31 cellular contexts compared by ENCODE assay signal in genomic region chr2:189127756-189128155, GRCh38. TPM values are rescaled to one million over a fixed set of nuclear protein-coding genes. Genes with fewer than 3 reads are reported as not detected.
DNase-seq lines count a peak whose midpoint lies in the region; ATAC-seq, FAIRE-seq and TF ChIP-seq lines count a peak whose summit lies in the region.
"Had no signal": no experiment of that assay in that cellular context is flagged by ENCODE, and none has a peak within 500 bp of the region (broad histone marks: within the 10 kb centered on the region; RNA-seq: fewer than 3 reads in every experiment).

No MANE protein-coding gene starts in this region.

- H2AFZ ChIP-seq in IMR-90 (replicated peaks; ENCODE audit: low read length, poor library complexity): no peak overlapping the region

- H4K20me1 ChIP-seq in IMR-90 (ENCODE audit: insufficient read depth, low read length): peaks cover 3% of the 10 kb centered on the region; the same call in 1 of the 2 replicates

- H3K18ac ChIP-seq in IMR-90 (ENCODE audit: low read depth, low read length): no peak overlapping the region; the same call in 1 of the 2 replicates

- no peak overlapping the region for H2AK9ac ChIP-seq in IMR-90 (replicated peaks; ENCODE audit: low read depth, low read length, poor library complexity)

- peak overlapping the region; percentile 43; the same call in 1 of the 2 replicates for H3K4me2 ChIP-seq in IMR-90 (ENCODE audit: low read depth, low read length)

- H3K4me1 Mint-ChIP-seq in chondrocyte (ENCODE audit: low read depth): peaks cover 86% of the 10 kb centered on the region
- no peaks in the 10 kb centered on the region for H3K4me1 Mint-ChIP-seq in effector memory CD8-positive, alpha-beta T cell (ENCODE audit: low read depth in 2 of 2)
- H3K4me1 Mint-ChIP-seq: activated CD4-positive, alpha-beta T cell treated with anti-CD3 and anti-CD28 coated beads for 36 hours; activated naive CD8-positive, alpha-beta T cell treated with anti-CD3 and anti-CD28 coated beads, Interleukin-2, amount 10 ng/mL, durations not matched to agents 7 days and 5 days; B cell; immature natural killer cell; memory B cell had no signal

- in situ Hi-C loops in IMR-90 (cut with MboI; ENCODE audit: low sequenced_read_pairs): no loop called here

- H3K9ac ChIP-seq in IMR-90 (ENCODE audit: low read depth, low read length): no peak overlapping the region

- H3K27ac ChIP-seq in IMR-90 (ENCODE audit: insufficient read depth, low read length) (no peak overlapping the region), psoas muscle (no peak overlapping the region)
- H3K27ac ChIP-seq: gastroesophageal sphincter had no signal

- no peak overlapping the region; the same call in 1 of the 2 replicates for H4K5ac ChIP-seq in IMR-90 (ENCODE audit: low read depth, low read length)

- intact Hi-C loops in IMR-90 (cut with micrococcal nuclease) (no loop called here), psoas muscle (cut with DNase I) (no loop called here)

- dilution Hi-C loops in IMR-90 (cut with HindIII; ENCODE audit: low sequenced_read_pairs, unreplicated experiment): no loop called here

- H2BK5ac ChIP-seq in IMR-90 (ENCODE audit: low read depth, low read length, poor library complexity, severe bottlenecking): peak overlapping the region; percentile 55

- no peak overlapping the region; the same call in 1 of the 2 replicates for H3K56ac ChIP-seq in IMR-90 (ENCODE audit: extremely low read depth, insufficient read depth, low read length)

- BruUV-seq in IMR-90 (replicated peaks; lab: Mats Ljungman, UMichigan): no TSS peak

- DNase-seq in IMR-90 (no peak), NCI-H2227 treated with DMSO at 0.1 percent for 48 hours (lab: John Stamatoyannopoulos, UW) (peak; percentile 94), chondrocyte (ENCODE audit: low spot score) (no peak), AG08396 (ENCODE audit: low spot score) (no peak), psoas muscle (no peak)
- no peak for DNase-seq in effector memory CD8-positive, alpha-beta T cell
- DNase-seq: activated CD4-positive, alpha-beta T cell treated with anti-CD3 and anti-CD28 coated beads for 36 hours; activated CD8-positive, alpha-beta T cell treated with anti-CD3 and anti-CD28 coated beads, Interleukin-2, amount 10 ng/mL, durations not matched to agents 7 days and 5 days; activated effector memory CD4-positive, alpha-beta T cell treated with anti-CD3 and anti-CD28 coated beads, Interleukin-2, amount 50 U/mL, for 16 hours; activated naive CD8-positive, alpha-beta T cell treated with anti-CD3 and anti-CD28 coated beads, Interleukin-2, amount 10 ng/mL, durations not matched to agents 7 days and 5 days; activated T-cell treated with anti-CD3 and anti-CD28 coated beads for 4 hours; CD8-positive, alpha-beta T cell; central memory CD4-positive, alpha-beta T cell; dermis blood vessel endothelial cell; H9; hippocampal formation; immature natural killer cell; MG63; NCI-H1436; NCI-H2171; NCI-H524 treated with DMSO at 0.1 percent for 48 hours; RPMI8226; trophoblast cell had no signal

- H4K8ac ChIP-seq in IMR-90 (ENCODE audit: low read depth in 2 of 2, low read length in 2 of 2): peak overlapping the region in 1 of 2 experiments; percentile 66; a peak in 2 of 4 replicates

- TF ChIP-seq RAD21 in IMR-90 (IDR thresholded peaks at IDR 0.05; ENCODE audit: low read length): no peak

- H3K23ac ChIP-seq in IMR-90 (ENCODE audit: low read depth, low read length): peak overlapping the region; percentile 74; the same call in 1 of the 2 replicates

- H2AK5ac ChIP-seq in IMR-90 (ENCODE audit: low read depth, low read length): peak overlapping the region; percentile 49; the same call in 1 of the 2 replicates

- H2BK15ac ChIP-seq in IMR-90 (ENCODE audit: low read depth, low read length): 0 out of 3 replicates have a peak overlapping the region, but pooled peaks have one; percentile 7

- H3K4me3 Mint-ChIP-seq in chondrocyte (ENCODE audit: unreplicated experiment): no peak overlapping the region
- H3K4me3 Mint-ChIP-seq in effector memory CD8-positive, alpha-beta T cell: no peak overlapping the region
- H3K4me3 Mint-ChIP-seq: activated CD4-positive, alpha-beta T cell treated with anti-CD3 and anti-CD28 coated beads for 36 hours; activated CD8-positive, alpha-beta T cell treated with anti-CD3 and anti-CD28 coated beads, Interleukin-2, amount 10 ng/mL, durations not matched to agents 7 days and 5 days; activated naive CD8-positive, alpha-beta T cell treated with anti-CD3 and anti-CD28 coated beads, Interleukin-2, amount 10 ng/mL, durations not matched to agents 7 days and 5 days; B cell; CD8-positive, alpha-beta T cell; H9; immature natural killer cell; memory B cell had no signal

- H3K79me1 ChIP-seq in IMR-90 (ENCODE audit: low read depth in 1 of 2, low read length in 2 of 2): peaks cover 0 to 43% of the 10 kb centered on the region in 2 experiments; a peak in 2 of 4 replicates

- peak overlapping the region; percentile 74 for H3K27ac Mint-ChIP-seq in chondrocyte (ENCODE audit: unreplicated experiment)
- no peak overlapping the region for H3K27ac Mint-ChIP-seq in effector memory CD8-positive, alpha-beta T cell
- H3K27ac Mint-ChIP-seq: activated CD4-positive, alpha-beta T cell treated with anti-CD3 and anti-CD28 coated beads for 36 hours; activated CD8-positive, alpha-beta T cell treated with anti-CD3 and anti-CD28 coated beads, Interleukin-2, amount 10 ng/mL, durations not matched to agents 7 days and 5 days; activated naive CD8-positive, alpha-beta T cell treated with anti-CD3 and anti-CD28 coated beads, Interleukin-2, amount 10 ng/mL, durations not matched to agents 7 days and 5 days; B cell; CD8-positive, alpha-beta T cell; H9; immature natural killer cell; memory B cell had no signal

- H4K91ac ChIP-seq in IMR-90 (ENCODE audit: insufficient read depth, low read depth, low read length): no peak overlapping the region

- H3K4ac ChIP-seq in IMR-90 (ENCODE audit: low read depth, low read length): peak overlapping the region; percentile 52; the same call in 1 of the 2 replicates

- H3K36me3 ChIP-seq in IMR-90 (ENCODE audit: control insufficient read depth, insufficient read depth, low read length) (peaks cover 5% of the 10 kb centered on the region; the same call in 1 of the 2 replicates), psoas muscle (ENCODE audit: insufficient read depth in 1 of 2, low read depth in 1 of 2) (no peaks in the 10 kb centered on the region)
- H3K36me3 ChIP-seq: gastroesophageal sphincter had no signal

- H3K36me3 Mint-ChIP-seq in chondrocyte (ENCODE audit: low read depth): peaks cover 16% of the 10 kb centered on the region
- no peaks in the 10 kb centered on the region for H3K36me3 Mint-ChIP-seq in effector memory CD8-positive, alpha-beta T cell (ENCODE audit: insufficient read depth)
- H3K36me3 Mint-ChIP-seq: activated naive CD8-positive, alpha-beta T cell treated with anti-CD3 and anti-CD28 coated beads, Interleukin-2, amount 10 ng/mL, durations not matched to agents 7 days and 5 days; CD8-positive, alpha-beta T cell; immature natural killer cell; memory B cell had no signal

- H3K9me3 ChIP-seq in IMR-90 (ENCODE audit: control insufficient read depth, insufficient read depth, low read length) (no peaks in the 10 kb centered on the region), psoas muscle (no peaks in the 10 kb centered on the region)
- H3K9me3 ChIP-seq: gastroesophageal sphincter, MG63 had no signal

- peak overlapping the region; percentile 40; the same call in 1 of the 2 replicates for H2BK120ac ChIP-seq in IMR-90 (ENCODE audit: low read depth, low read length)

- H3K27me3 ChIP-seq in IMR-90 (ENCODE audit: control insufficient read depth, insufficient read depth, low read length) (no peaks in the 10 kb centered on the region), psoas muscle (ENCODE audit: insufficient read depth in 3 of 3, low read length in 2 of 3) (no peaks in the 10 kb centered on the region)
- H3K27me3 ChIP-seq: gastroesophageal sphincter, MG63 had no signal

- no peaks in the 10 kb centered on the region for H3K27me3 Mint-ChIP-seq in chondrocyte (ENCODE audit: low read depth)
- H3K27me3 Mint-ChIP-seq in effector memory CD8-positive, alpha-beta T cell: no peaks in the 10 kb centered on the region
- H3K27me3 Mint-ChIP-seq: activated naive CD8-positive, alpha-beta T cell treated with anti-CD3 and anti-CD28 coated beads, Interleukin-2, amount 10 ng/mL, durations not matched to agents 7 days and 5 days; memory B cell had no signal

- no peak overlapping the region for H3K4me3 ChIP-seq in IMR-90 (ENCODE audit: insufficient read depth, low read depth, low read length)
- no peak overlapping the region for H3K4me3 ChIP-seq in psoas muscle
- H3K4me3 ChIP-seq: gastroesophageal sphincter, K562, MG63, skin epidermis had no signal

- ATAC-seq in IMR-90 (ENCODE audit: low read depth) (no peak), psoas muscle (no peak), HG03432 (IDR thresholded peaks at IDR 0.05; ENCODE audit: unreplicated experiment) (no peak)
- ATAC-seq in effector memory CD8-positive, alpha-beta T cell (replicated peaks): no peak
- ATAC-seq: activated CD4-positive, alpha-beta T cell treated with anti-CD3 and anti-CD28 coated beads for 36 hours; activated CD8-positive, alpha-beta T cell treated with anti-CD3 and anti-CD28 coated beads, Interleukin-2, amount 10 ng/mL, durations not matched to agents 7 days and 5 days; CD8-positive, alpha-beta T cell; gastroesophageal sphincter; K562 had no signal

- no peaks in the 10 kb centered on the region for H3K9me1 ChIP-seq in IMR-90 (ENCODE audit: insufficient read depth, low read length)

- POLR2A ChIA-PET in IMR-90 (lab: Charles Lee; ENCODE audit: unreplicated experiment): no interaction called here

- H3K9me3 Mint-ChIP-seq in chondrocyte (ENCODE audit: low read depth): no peaks in the 10 kb centered on the region
- no peaks in the 10 kb centered on the region for H3K9me3 Mint-ChIP-seq in effector memory CD8-positive, alpha-beta T cell
- H3K9me3 Mint-ChIP-seq: activated naive CD8-positive, alpha-beta T cell treated with anti-CD3 and anti-CD28 coated beads, Interleukin-2, amount 10 ng/mL, durations not matched to agents 7 days and 5 days; CD8-positive, alpha-beta T cell; H9; memory B cell had no signal

- H2BK20ac ChIP-seq in IMR-90 (ENCODE audit: low read depth, low read length): peak overlapping the region; percentile 44; the same call in 1 of the 2 replicates

- peaks cover 11% of the 10 kb centered on the region for H3K4me1 ChIP-seq in IMR-90 (ENCODE audit: control insufficient read depth, insufficient read depth, low read length)
- no peaks in the 10 kb centered on the region for H3K4me1 ChIP-seq in psoas muscle

- TF ChIP-seq POLR2A in IMR-90 (IDR thresholded peaks at IDR 0.05; ENCODE audit: low read depth, low read length): no peak

- H3K14ac ChIP-seq in IMR-90 (replicated peaks; ENCODE audit: low read depth, low read length): peak overlapping the region; percentile 51; the same call in 1 of the 2 replicates

- FAIRE-seq in A204.1 (lab: Jason Lieb, UNC): peak; percentile 21
- FAIRE-seq: endometrium, K562 had no signal

- TF ChIP-seq CTCF in IMR-90 (conservative IDR thresholded peaks at IDR 0.05; ENCODE audit: low read depth, low read length) (no peak), chondrocyte (IDR thresholded peaks at IDR 0.05) (no peak), psoas muscle (IDR thresholded peaks at IDR 0.05) (no peak)

- no CpG with 5 or more reads among the region's 1 CpG for WGBS in IMR-90 (ENCODE audit: extremely low coverage in 2 of 2, insufficient read length in 1 of 2), 2 experiments
- 73 to 76% (median 73%) methylated on average over 1 of the region's 1 CpG for WGBS in psoas muscle, 3 donors

- CTCF ChIA-PET in IMR-90 (lab: Yijun Ruan, JAX): no interaction called here

RNA-seq across cellular contexts. Expression of gene COL5A2, which starts 51.8 kb away (rescaled TPM):
- total RNA-seq in IMR-90 (2012; rRNA removed): 235 and 257 TPM in 2 replicates
- polyA plus RNA-seq in IMR-90 (2012; rRNA removed): 155 and 181 TPM in 2 replicates
- polyA plus RNA-seq in IMR-90 (2012; cell fraction: cytosol; rRNA removed): 85.6 and 111 TPM in 2 replicates
- polyA plus RNA-seq in IMR-90 (2012; cell fraction: nucleus; rRNA removed; ENCODE audit: low replicate concordance): 121 and 233 TPM in 2 replicates
- 1,927 to 2,200 TPM (median 1,930 TPM) in 3 replicates for total RNA-seq in chondrocyte
- total RNA-seq in psoas muscle: 10 to 100 TPM in 2 of 4 donors, 1 to 10 TPM in 2; 3.9 to 16.8 (median 8.9) TPM
- polyA plus RNA-seq in psoas muscle: 1 to 10 TPM; 2.3 to 3.8 (median 2.4) TPM

Comparison
In these comparisons a context has a peak if more than half of its experiments do, and no peak if none do; other contexts are left out.
1. RNA of gene COL5A2, which starts 51.8 kb away (total RNA-seq): 1,927 to 2,200 TPM in chondrocyte and 235 to 257 TPM in IMR-90; 3.9 to 16.8 TPM in psoas muscle; every median in the first group is over 10 times any median in the second.